26 cellular contexts compared by ENCODE assay signal in the genomic region with DNA sequence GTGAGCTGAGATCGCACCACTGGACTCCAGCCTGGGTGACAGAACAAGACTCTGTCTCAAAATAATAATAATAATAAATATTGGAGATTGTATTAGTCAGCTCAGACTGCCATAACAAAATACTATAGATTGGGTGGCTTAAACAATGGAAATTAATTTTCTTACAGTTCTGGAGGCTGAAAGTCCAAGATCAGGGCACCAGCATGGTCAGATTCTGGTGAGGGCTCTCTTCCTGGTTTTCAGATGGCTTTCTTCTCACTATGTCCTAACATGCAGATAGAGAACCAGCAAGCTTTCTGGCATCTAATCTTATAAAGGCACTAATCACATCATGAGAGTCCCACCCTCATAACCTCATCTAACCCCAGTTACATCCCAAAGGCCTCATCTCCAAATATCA.
"Had no signal": no experiment of that assay in that cellular context is flagged by ENCODE, and none has a peak within 500 bp of the region (broad histone marks: within the 10 kb centered on the region; RNA-seq: fewer than 3 reads in every experiment).

No MANE protein-coding gene starts in this region.

- ATAC-seq: effector memory CD8-positive, alpha-beta T cell; esophagus mucosa; foreskin keratinocyte; gastrocnemius medialis; gastroesophageal sphincter; heart left ventricle; heart right ventricle had no signal

- H3K27me3 Mint-ChIP-seq: dendritic cell treated with granulocyte-macrophage colony-stimulating factor and Interleukin-4, amounts not matched to agents 40 ng/mL and 50 ng/mL, for 4 days had no signal

- H3K4me1 ChIP-seq: colonic mucosa, esophagus muscularis mucosa, esophagus squamous epithelium, gastrocnemius medialis, gastroesophageal sphincter, heart left ventricle, heart right ventricle had no signal

- H3K79me2 ChIP-seq: hepatocyte had no signal

- H3K4me1 Mint-ChIP-seq: endodermal cell had no signal

- H3K27ac ChIP-seq: colonic mucosa, coronary artery, dorsolateral prefrontal cortex, epithelial cell of prostate, esophagus muscularis mucosa, esophagus squamous epithelium, foreskin keratinocyte, gastrocnemius medialis, gastroesophageal sphincter, heart left ventricle, heart right ventricle, hepatocyte had no signal

- H3K27ac Mint-ChIP-seq: dendritic cell treated with granulocyte-macrophage colony-stimulating factor and Interleukin-4, amounts not matched to agents 40 ng/mL and 50 ng/mL, for 4 days; effector memory CD8-positive, alpha-beta T cell; endodermal cell had no signal

- H3K9me3 ChIP-seq: colonic mucosa, esophagus muscularis mucosa, esophagus squamous epithelium, gastrocnemius medialis, gastroesophageal sphincter, heart left ventricle, heart right ventricle had no signal

- H3K4me3 Mint-ChIP-seq: dendritic cell treated with granulocyte-macrophage colony-stimulating factor and Interleukin-4, amounts not matched to agents 40 ng/mL and 50 ng/mL, for 4 days; effector memory CD8-positive, alpha-beta T cell; endodermal cell had no signal

- H3K4me3 ChIP-seq: colonic mucosa, coronary artery, dorsolateral prefrontal cortex, esophagus muscularis mucosa, esophagus squamous epithelium, gastrocnemius medialis, gastroesophageal sphincter, heart left ventricle, heart right ventricle, hepatocyte had no signal

- H3K4me2 ChIP-seq: hepatocyte had no signal

- H3K36me3 ChIP-seq: colonic mucosa, esophagus squamous epithelium, gastrocnemius medialis, heart left ventricle, heart right ventricle had no signal

- H3K9me3 Mint-ChIP-seq: dendritic cell treated with granulocyte-macrophage colony-stimulating factor and Interleukin-4, amounts not matched to agents 40 ng/mL and 50 ng/mL, for 4 days; effector memory CD8-positive, alpha-beta T cell; endodermal cell had no signal

- H2AFZ ChIP-seq: hepatocyte had no signal

- DNase-seq: colonic mucosa; cortex of kidney; dermis blood vessel endothelial cell; dorsolateral prefrontal cortex; effector CD4-positive, alpha-beta T cell; effector CD8-positive, alpha-beta T cell; effector memory CD4-positive, alpha-beta T cell; effector memory CD8-positive, alpha-beta T cell; endodermal cell; erythroblast; esophagus squamous epithelium; foreskin fibroblast; foreskin keratinocyte; foreskin melanocyte; gastrocnemius medialis; glutamatergic neuron; head of caudate nucleus; heart left ventricle; heart right ventricle had no signal

- H3K27me3 ChIP-seq: colonic mucosa, dorsolateral prefrontal cortex, esophagus muscularis mucosa, esophagus squamous epithelium, foreskin keratinocyte, gastrocnemius medialis, gastroesophageal sphincter, heart left ventricle, heart right ventricle, hepatocyte had no signal
